9 cellular contexts compared by ENCODE assay signal in genomic region chr15:73851679-73852078, GRCh38. TPM values are rescaled to one million over a fixed set of nuclear protein-coding genes. Genes with fewer than 3 reads are reported as not detected.
DNase-seq lines count a peak whose midpoint lies in the region; ATAC-seq, FAIRE-seq and TF ChIP-seq lines count a peak whose summit lies in the region.
"Had no signal": no experiment of that assay in that cellular context is flagged by ENCODE, and none has a peak within 500 bp of the region (broad histone marks: within the 10 kb centered on the region; RNA-seq: fewer than 3 reads in every experiment).

No MANE protein-coding gene starts in this region.

- H3K4me2 ChIP-seq in DND-41 (ENCODE audit: insufficient read depth, low read length), result no peak overlapping the region

- H3K27ac Mint-ChIP-seq in activated T-cell treated with anti-CD3 and anti-CD28 coated beads, Interleukin-2, amount 50 U/mL, for 72 hours, result no peak overlapping the region
- H3K27ac Mint-ChIP-seq in immature natural killer cell, result no peak overlapping the region
- H3K27ac Mint-ChIP-seq: stimulated activated naive B cell treated with anti-CD40 and anti-IgM and Interleukin-4, amounts not matched to agents 10 μg/mL and 1 μg/mL and 100 μg/mL, for 72 hours had no signal

- H3K36me3 Mint-ChIP-seq in activated T-cell treated with anti-CD3 and anti-CD28 coated beads, Interleukin-2, amount 50 U/mL, for 72 hours (ENCODE audit: insufficient read depth in 2 of 2), result no peaks in the 10 kb centered on the region
- H3K36me3 Mint-ChIP-seq in immature natural killer cell, result no peaks in the 10 kb centered on the region
- H3K36me3 Mint-ChIP-seq: stimulated activated naive B cell treated with anti-CD40 and anti-IgM and Interleukin-4, amounts not matched to agents 10 μg/mL and 1 μg/mL and 100 μg/mL, for 72 hours had no signal

- H3K9ac ChIP-seq in DND-41 (ENCODE audit: low read depth, low read length), result no peak overlapping the region

- no peaks in the 10 kb centered on the region for H3K4me1 Mint-ChIP-seq in activated T-cell treated with anti-CD3 and anti-CD28 coated beads, Interleukin-2, amount 50 U/mL, for 72 hours (ENCODE audit: low read depth)
- no peaks in the 10 kb centered on the region for H3K4me1 Mint-ChIP-seq in immature natural killer cell
- H3K4me1 Mint-ChIP-seq: stimulated activated naive B cell treated with anti-CD40 and anti-IgM and Interleukin-4, amounts not matched to agents 10 μg/mL and 1 μg/mL and 100 μg/mL, for 72 hours had no signal

- H3K36me3 ChIP-seq in DND-41 (ENCODE audit: insufficient read depth, low read length), result no peaks in the 10 kb centered on the region

- H3K4me3 ChIP-seq in DND-41 (ENCODE audit: low read depth in 1 of 2, low read length in 2 of 2) (no peak overlapping the region), LNCaP clone FGC (ENCODE audit: low read depth, low read length) (no peak overlapping the region)

- peaks cover 3% of the 10 kb centered on the region; the same call in 1 of the 2 replicates for H4K20me1 ChIP-seq in DND-41 (ENCODE audit: insufficient read depth, low read length)

- ATAC-seq in DND-41 (ENCODE audit: insufficient read depth, low read depth) (peak; percentile 66; the same call in 2 of the 3 replicates), HG03521 (IDR thresholded peaks at IDR 0.05; ENCODE audit: unreplicated experiment) (no peak), HG03457 (IDR thresholded peaks at IDR 0.05; ENCODE audit: unreplicated experiment) (no peak), GM18505 (IDR thresholded peaks at IDR 0.05; ENCODE audit: unreplicated experiment) (no peak)
- no peak for ATAC-seq in activated T-cell treated with anti-CD3 and anti-CD28 coated beads, Interleukin-2, amount 50 U/mL, for 72 hours (replicated peaks in 1 of 2)

- no peak for TF ChIP-seq POLR2A in GM18505 (IDR thresholded peaks at IDR 0.05; ENCODE audit: borderline replicate concordance, extremely low read depth, insufficient read depth, insufficient read length)

- FAIRE-seq in D721Med (lab: Jason Lieb, UNC), result no peak

- H3K27ac ChIP-seq in DND-41 (ENCODE audit: low read length), result no peak overlapping the region

- H3K27me3 ChIP-seq in DND-41 (ENCODE audit: insufficient read depth, low read length, poor library complexity), result no peaks in the 10 kb centered on the region

- no peaks in the 10 kb centered on the region for H3K4me1 ChIP-seq in DND-41 (ENCODE audit: insufficient read depth, low read length)

- H3K9me3 ChIP-seq in DND-41 (ENCODE audit: insufficient read depth, low read length, severe bottlenecking), result no peaks in the 10 kb centered on the region

- H3K79me2 ChIP-seq in DND-41 (ENCODE audit: insufficient read depth, low read length), result no peaks in the 10 kb centered on the region

- H3K27me3 Mint-ChIP-seq in activated T-cell treated with anti-CD3 and anti-CD28 coated beads, Interleukin-2, amount 50 U/mL, for 72 hours (ENCODE audit: low read depth), result peaks cover 35% of the 10 kb centered on the region
- peaks cover 8 to 19% (median 9%) of the 10 kb centered on the region in 3 donors for H3K27me3 Mint-ChIP-seq in immature natural killer cell (ENCODE audit: low read depth in 3 of 3)

- no peak overlapping the region for H2AFZ ChIP-seq in DND-41 (ENCODE audit: low read depth, low read length)

- no peak overlapping the region for H3K4me3 Mint-ChIP-seq in activated T-cell treated with anti-CD3 and anti-CD28 coated beads, Interleukin-2, amount 50 U/mL, for 72 hours
- no peak overlapping the region for H3K4me3 Mint-ChIP-seq in immature natural killer cell
- H3K4me3 Mint-ChIP-seq: stimulated activated naive B cell treated with anti-CD40 and anti-IgM and Interleukin-4, amounts not matched to agents 10 μg/mL and 1 μg/mL and 100 μg/mL, for 72 hours had no signal

- DNase-seq in DND-41, result peak; percentile 72
- DNase-seq in LNCaP clone FGC (ENCODE audit: low read depth), result peak; percentile 43
- peak; percentile 35 to 38 for DNase-seq in activated T-cell treated with anti-CD3 and anti-CD28 coated beads, Interleukin-2, amount 50 U/mL, for 72 hours
- peak in 2 of 3 donors; percentile 1 to 7 for DNase-seq in immature natural killer cell
- no peak for DNase-seq in D721Med (ENCODE audit: insufficient read length, low spot score)
- DNase-seq: stimulated activated naive B cell treated with anti-CD40 and anti-IgM and Interleukin-4, amounts not matched to agents 10 μg/mL and 1 μg/mL and 100 μg/mL, for 72 hours had no signal

- TF ChIP-seq CTCF in DND-41 (IDR thresholded peaks at IDR 0.05; ENCODE audit: borderline replicate concordance, extremely low read depth, low read length, poor library complexity, severe bottlenecking) (no peak), LNCaP clone FGC (IDR thresholded peaks at IDR 0.05; ENCODE audit: control insufficient read depth, extremely low read depth, insufficient read depth) (no peak), D721Med (IDR thresholded peaks at IDR 0.05; ENCODE audit: insufficient read depth, missing control alignments) (no peak)

- peaks cover 0 to 4% of the 10 kb centered on the region in 2 donors for H3K9me3 Mint-ChIP-seq in activated T-cell treated with anti-CD3 and anti-CD28 coated beads, Interleukin-2, amount 50 U/mL, for 72 hours
- H3K9me3 Mint-ChIP-seq in immature natural killer cell, result no peaks in the 10 kb centered on the region

RNA-seq across cellular contexts. Expression of gene TBC1D21, which starts 21.7 kb away (rescaled TPM):
- not detected for total RNA-seq in activated T-cell treated with anti-CD3 and anti-CD28 coated beads, Interleukin-2, amount 50 U/mL, for 72 hours
- polyA plus RNA-seq in immature natural killer cell, result not detected
